ENCODE assay signal across 9 cellular contexts in genomic region chr20:45835230-45836224, GRCh38. TPM values are rescaled to one million over a fixed set of nuclear protein-coding genes. Genes with fewer than 3 reads are reported as not detected.
DNase-seq lines count a peak whose midpoint lies in the region; ATAC-seq, FAIRE-seq and TF ChIP-seq lines count a peak whose summit lies in the region.
"Had no signal": no experiment of that assay in that cellular context is flagged by ENCODE, and none has a peak within 500 bp of the region (broad histone marks: within the 10 kb centered on the region; RNA-seq: fewer than 3 reads in every experiment).

No MANE protein-coding gene starts in this region.

- ATAC-seq in Panc1 (no peak), HG02973 (IDR thresholded peaks at IDR 0.05; ENCODE audit: unreplicated experiment) (no peak)

- no peak for TF ChIP-seq POLR2A in esophagus muscularis mucosa (IDR thresholded peaks at IDR 0.05; ENCODE audit: low read depth)

- TSS peak; percentile 79 for BruUV-seq in Panc1 (replicated peaks; lab: Mats Ljungman, UMichigan)

- FAIRE-seq in small intestine (lab: Jason Lieb, UNC): no peak

- H3K79me2 ChIP-seq in parathyroid adenoma: no peaks in the 10 kb centered on the region

- H3K36me3 ChIP-seq in Panc1 (ENCODE audit: control insufficient read depth, insufficient read depth, low read length) (no peaks in the 10 kb centered on the region; the same call in 1 of the 2 replicates), esophagus muscularis mucosa (peaks cover 3 to 39% (median 23%) of the 10 kb centered on the region in 4 donors), parathyroid adenoma (ENCODE audit: control insufficient read depth, insufficient read depth, low read length) (no peaks in the 10 kb centered on the region), small intestine (ENCODE audit: control insufficient read depth in 2 of 2, insufficient read depth in 2 of 2, low read length in 2 of 2) (no peaks in the 10 kb centered on the region)

- intact Hi-C loops in Panc1 (cut with micrococcal nuclease; ENCODE audit: unreplicated experiment) (no loop called here), esophagus muscularis mucosa (cut with DNase I) (no loop called here)

- TF ChIP-seq EP300 in esophagus muscularis mucosa (IDR thresholded peaks at IDR 0.05): no peak

- no peak overlapping the region for H3K9ac ChIP-seq in parathyroid adenoma

- DNase-seq in GF-D8 (lab: John Stamatoyannopoulos, UW): peak; percentile 23
- DNase-seq in Panc1 (ENCODE audit: low read depth, low spot score): no peak
- no peak for DNase-seq in esophagus muscularis mucosa (ENCODE audit: extremely low spot score)
- no peak for DNase-seq in small intestine
- DNase-seq in pons (ENCODE audit: low spot score): no peak
- DNase-seq in NCI-H2107 (lab: John Stamatoyannopoulos, UW): no peak

- no peak for TF ChIP-seq CTCF in Panc1 (IDR thresholded peaks at IDR 0.05)
- no peak for TF ChIP-seq CTCF in esophagus muscularis mucosa (IDR thresholded peaks at IDR 0.05)
- TF ChIP-seq CTCF in parathyroid adenoma (IDR thresholded peaks at IDR 0.05): no peak

- H2AFZ ChIP-seq in parathyroid adenoma: no peak overlapping the region

- H3K4me2 ChIP-seq in parathyroid adenoma (ENCODE audit: low read length): peak overlapping the region; percentile 99

- H3K27me3 ChIP-seq in Panc1 (ENCODE audit: control insufficient read depth, insufficient read depth, low read length) (no peaks in the 10 kb centered on the region), esophagus muscularis mucosa (no peaks in the 10 kb centered on the region), parathyroid adenoma (ENCODE audit: control insufficient read depth, insufficient read depth, low read length) (no peaks in the 10 kb centered on the region), small intestine (ENCODE audit: control insufficient read depth in 2 of 2, insufficient read depth in 2 of 2, low read length in 2 of 2) (no peaks in the 10 kb centered on the region)

- H3K27ac ChIP-seq in Panc1 (ENCODE audit: low read length) (no peak overlapping the region; the same call in 1 of the 2 replicates), esophagus muscularis mucosa (replicated peaks in 1 of 4) (peak overlapping the region; percentile 96 to 100 (median 97)), parathyroid adenoma (peak overlapping the region; percentile 1), small intestine (ENCODE audit: low read depth in 1 of 2, low read length in 1 of 2) (peak overlapping the region in 1 of 2 donors; percentile 22)
- H3K27ac ChIP-seq: SK-N-MC had no signal

- H3K9me3 ChIP-seq in Panc1 (ENCODE audit: control insufficient read depth, insufficient read depth, low read depth, low read length) (no peaks in the 10 kb centered on the region), esophagus muscularis mucosa (peaks cover 0 to 2% (median 0%) of the 10 kb centered on the region in 4 donors), parathyroid adenoma (ENCODE audit: control insufficient read depth, low read length) (no peaks in the 10 kb centered on the region), small intestine (ENCODE audit: control insufficient read depth, low read depth) (no peaks in the 10 kb centered on the region)

- POLR2A ChIA-PET in Panc1 (lab: Charles Lee): no interaction called here

- 63% methylated on average over 10 of the region's 10 CpGs for WGBS in esophagus muscularis mucosa
- 74 to 89% (median 87%) methylated on average over 10 of the region's 10 CpGs for WGBS in small intestine, 3 donors

- peak overlapping the region; percentile 65 to 67 for H3K4me3 ChIP-seq in Panc1 (ENCODE audit: low read depth in 2 of 2, low read length in 2 of 2)
- peak overlapping the region; percentile 73 to 95 (median 80) for H3K4me3 ChIP-seq in esophagus muscularis mucosa
- H3K4me3 ChIP-seq in parathyroid adenoma (ENCODE audit: low read depth, low read length): peak overlapping the region; percentile 77
- no peak overlapping the region for H3K4me3 ChIP-seq in small intestine (ENCODE audit: low read depth in 1 of 2, low read length in 2 of 2)

- CTCF ChIA-PET in Panc1 (lab: Charles Lee): no interaction called here

- in situ Hi-C loops in Panc1 (cut with HindIII; ENCODE audit: low pct_unique_long_range_greater_than_20kb, low sequenced_read_pairs): no loop called here

- peaks cover 17% of the 10 kb centered on the region for H3K4me1 ChIP-seq in Panc1 (ENCODE audit: control insufficient read depth, insufficient read depth, low read length)
- H3K4me1 ChIP-seq in esophagus muscularis mucosa: peaks cover 32 to 59% (median 50%) of the 10 kb centered on the region in 4 donors
- peaks cover 17% of the 10 kb centered on the region for H3K4me1 ChIP-seq in parathyroid adenoma
- H3K4me1 ChIP-seq in small intestine (ENCODE audit: control insufficient read depth in 2 of 2, insufficient read depth in 1 of 2, low read depth in 1 of 2, low read length in 1 of 2): peaks cover 0 to 3% of the 10 kb centered on the region in 2 donors

RNA-seq across cellular contexts. Expression of gene SNX21, which starts 1.9 kb away (rescaled TPM):
- total RNA-seq in Panc1 (2021; ENCODE audit: unreplicated experiment) (25.7 TPM), esophagus muscularis mucosa (10 to 100 TPM; 54.0 to 78.5 (median 63.5) TPM)
- 46.1 TPM for polyA plus RNA-seq in Panc1 (2012; ENCODE audit: insufficient read length)
- polyA plus RNA-seq in small intestine: 10 to 100 TPM in 1 of 3 donors, 1 to 10 TPM in 2; 7.8 to 14.6 (median 8.7) TPM

RNA-seq across cellular contexts. Expression of gene TNNC2, which starts 8.4 kb away (rescaled TPM):
- total RNA-seq in Panc1 (2021; ENCODE audit: unreplicated experiment): 0.26 TPM
- polyA plus RNA-seq in Panc1 (2012; ENCODE audit: insufficient read length): 0.50 TPM
- 1 to 10 TPM in 3 of 4 donors, under 1 TPM in 1; 0.46 to 3.1 (median 1.8) TPM for total RNA-seq in esophagus muscularis mucosa
- 10 to 100 TPM in 1 of 3 donors, 1 to 10 TPM in 2; 2.6 to 23.0 (median 4.1) TPM for polyA plus RNA-seq in small intestine

RNA-seq across cellular contexts. Expression of gene ACOT8, which starts 21.7 kb away (rescaled TPM):
- 21.1 TPM for total RNA-seq in Panc1 (2021; ENCODE audit: unreplicated experiment)
- 41.7 TPM for polyA plus RNA-seq in Panc1 (2012; ENCODE audit: insufficient read length)
- total RNA-seq in esophagus muscularis mucosa: 10 to 100 TPM; 30.0 to 41.9 (median 33.7) TPM
- polyA plus RNA-seq in small intestine: 100 to 1,000 TPM in 1 of 3 donors, 10 to 100 TPM in 2; 41.2 to 123 (median 54.0) TPM

RNA-seq across cellular contexts. Expression of gene ZSWIM3, which starts 21.9 kb away (rescaled TPM):
- total RNA-seq in Panc1 (2021; ENCODE audit: unreplicated experiment): 3.6 TPM
- polyA plus RNA-seq in Panc1 (2012; ENCODE audit: insufficient read length): 4.1 TPM
- total RNA-seq in esophagus muscularis mucosa: 1 to 10 TPM; 2.1 to 5.4 (median 4.0) TPM
- 1 to 10 TPM; 2.7 to 4.7 (median 3.6) TPM for polyA plus RNA-seq in small intestine

RNA-seq across cellular contexts. Expression of gene UBE2C, which starts 23.1 kb away (rescaled TPM):
- total RNA-seq in Panc1 (2021; ENCODE audit: unreplicated experiment): 173 TPM
- polyA plus RNA-seq in Panc1 (2012; ENCODE audit: insufficient read length): 116 TPM
- total RNA-seq in esophagus muscularis mucosa: 1 to 10 TPM in 1 of 4 donors, under 1 TPM in 2, not detected in 1; 0.83 to 2.7 (median 0.91) TPM
- 10 to 100 TPM; 10.8 to 99.6 (median 11.4) TPM for polyA plus RNA-seq in small intestine

Comparison
In these comparisons a context has a peak if more than half of its experiments do, and no peak if none do; other contexts are left out.
1. H3K4me3 ChIP-seq: peak in Panc1 (2 of 2), esophagus muscularis mucosa (4 of 4) and parathyroid adenoma (single experiment); none in small intestine (0 of 2).